ENCODE assay signal across 1 cellular context in the genomic region with DNA sequence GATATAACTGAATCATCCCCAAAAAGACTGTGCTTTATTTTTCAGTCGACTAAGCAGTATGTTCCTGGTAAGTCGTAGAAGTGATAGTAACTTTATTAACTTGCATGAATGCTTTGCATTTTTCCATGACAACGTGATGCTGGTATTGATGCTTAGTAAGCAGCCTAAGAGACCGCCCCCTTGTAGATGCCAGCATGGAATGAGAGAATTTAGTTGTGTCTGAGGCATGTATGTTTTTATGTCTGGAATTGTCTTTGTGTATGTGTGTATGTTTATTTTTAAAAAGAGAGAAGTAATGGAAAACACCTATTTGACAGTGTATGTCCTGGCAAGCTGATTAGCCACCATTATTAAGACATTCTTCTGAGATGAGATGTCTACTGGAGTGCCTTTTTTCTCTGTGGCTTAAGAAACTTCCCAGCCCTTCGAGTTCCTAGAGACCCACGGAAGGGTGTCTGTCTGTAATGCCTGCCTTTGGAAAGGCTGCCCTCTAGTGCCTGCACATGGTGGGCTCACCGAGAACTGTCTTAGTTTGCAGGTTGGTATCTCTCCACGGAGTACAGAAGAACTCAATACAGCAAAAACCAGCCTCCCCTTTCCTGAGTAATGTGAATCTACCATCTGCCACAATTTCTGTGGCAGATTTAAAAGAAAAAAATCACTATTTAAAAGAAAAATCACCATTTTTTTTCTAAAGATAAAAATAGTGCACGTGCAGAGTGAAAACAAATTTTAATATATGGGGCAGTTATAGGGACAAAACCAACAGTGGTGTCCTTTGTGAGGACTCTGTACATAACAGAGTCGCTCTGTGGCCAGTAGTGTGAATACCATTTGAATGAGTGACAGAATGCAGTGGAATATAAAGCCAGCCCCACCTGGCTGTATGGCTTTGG.
TF ChIP-seq lines count a peak whose summit lies in the region.

No MANE protein-coding gene starts in this region.

TF ChIP-seq in GM12878, 131 proteins besides CTCF, POLR2A, EP300 and RAD21 (continued from another document):
- TF ChIP-seq, protein P1, sequence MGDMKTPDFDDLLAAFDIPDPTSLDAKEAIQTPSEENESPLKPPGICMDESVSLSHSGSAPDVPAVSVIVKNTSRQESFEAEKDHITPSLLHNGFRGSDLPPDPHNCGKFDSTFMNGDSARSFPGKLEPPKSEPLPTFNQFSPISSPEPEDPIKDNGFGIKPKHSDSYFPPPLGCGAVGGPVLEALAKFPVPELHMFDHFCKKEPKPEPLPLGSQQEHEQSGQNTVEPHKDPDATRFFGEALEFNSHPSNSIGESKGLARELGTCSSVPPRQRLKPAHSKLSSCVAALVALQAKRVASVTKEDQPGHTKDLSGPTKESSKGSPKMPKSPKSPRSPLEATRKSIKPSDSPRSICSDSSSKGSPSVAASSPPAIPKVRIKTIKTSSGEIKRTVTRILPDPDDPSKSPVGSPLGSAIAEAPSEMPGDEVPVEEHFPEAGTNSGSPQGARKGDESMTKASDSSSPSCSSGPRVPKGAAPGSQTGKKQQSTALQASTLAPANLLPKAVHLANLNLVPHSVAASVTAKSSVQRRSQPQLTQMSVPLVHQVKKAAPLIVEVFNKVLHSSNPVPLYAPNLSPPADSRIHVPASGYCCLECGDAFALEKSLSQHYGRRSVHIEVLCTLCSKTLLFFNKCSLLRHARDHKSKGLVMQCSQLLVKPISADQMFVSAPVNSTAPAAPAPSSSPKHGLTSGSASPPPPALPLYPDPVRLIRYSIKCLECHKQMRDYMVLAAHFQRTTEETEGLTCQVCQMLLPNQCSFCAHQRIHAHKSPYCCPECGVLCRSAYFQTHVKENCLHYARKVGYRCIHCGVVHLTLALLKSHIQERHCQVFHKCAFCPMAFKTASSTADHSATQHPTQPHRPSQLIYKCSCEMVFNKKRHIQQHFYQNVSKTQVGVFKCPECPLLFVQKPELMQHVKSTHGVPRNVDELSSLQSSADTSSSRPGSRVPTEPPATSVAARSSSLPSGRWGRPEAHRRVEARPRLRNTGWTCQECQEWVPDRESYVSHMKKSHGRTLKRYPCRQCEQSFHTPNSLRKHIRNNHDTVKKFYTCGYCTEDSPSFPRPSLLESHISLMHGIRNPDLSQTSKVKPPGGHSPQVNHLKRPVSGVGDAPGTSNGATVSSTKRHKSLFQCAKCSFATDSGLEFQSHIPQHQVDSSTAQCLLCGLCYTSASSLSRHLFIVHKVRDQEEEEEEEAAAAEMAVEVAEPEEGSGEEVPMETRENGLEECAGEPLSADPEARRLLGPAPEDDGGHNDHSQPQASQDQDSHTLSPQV (IDR thresholded peaks at IDR 0.05), result no peak
